9 cellular contexts compared by ENCODE assay signal in the genomic region with DNA sequence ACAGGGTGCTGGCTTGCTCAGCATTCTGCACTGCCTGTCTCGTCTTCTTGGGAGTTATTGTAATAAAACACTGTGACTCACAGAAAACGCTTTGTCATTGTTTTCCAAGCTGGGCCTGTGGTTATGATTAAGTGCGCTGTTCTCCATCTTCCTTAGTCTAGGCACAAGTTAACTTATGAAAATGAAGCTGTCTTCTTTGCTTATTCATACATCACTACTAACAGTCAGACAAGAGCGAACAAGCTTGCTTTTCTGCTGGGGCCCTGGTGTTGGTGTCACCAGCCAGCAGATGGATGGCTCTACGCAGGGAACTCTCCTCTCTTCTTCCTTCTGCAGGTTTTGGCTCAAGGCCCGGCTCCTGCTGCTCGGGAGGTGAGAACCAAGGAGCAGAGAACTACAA.
DNase-seq lines count a peak whose midpoint lies in the region; ATAC-seq and TF ChIP-seq lines count a peak whose summit lies in the region.
"Had no signal": no experiment of that assay in that cellular context is flagged by ENCODE, and none has a peak within 500 bp of the region (broad histone marks: within the 10 kb centered on the region; RNA-seq: fewer than 3 reads in every experiment).

No MANE protein-coding gene starts in this region.

- peaks cover 30% of the 10 kb centered on the region for H3K4me1 Mint-ChIP-seq in osteocyte (ENCODE audit: unreplicated experiment)
- H3K4me1 Mint-ChIP-seq in natural killer cell, result no peaks in the 10 kb centered on the region

- peak overlapping the region; percentile 84 for H3K27ac Mint-ChIP-seq in osteocyte (ENCODE audit: unreplicated experiment)
- H3K27ac Mint-ChIP-seq in natural killer cell, result no peak overlapping the region

- ATAC-seq in GM21576 (IDR thresholded peaks at IDR 0.05; ENCODE audit: unreplicated experiment), result no peak
- no peak for ATAC-seq in HG03521 (IDR thresholded peaks at IDR 0.05; ENCODE audit: unreplicated experiment)
- no peak for ATAC-seq in natural killer cell

- H3K4me3 ChIP-seq in MG63, result no peak overlapping the region
- no peak overlapping the region for H3K4me3 ChIP-seq in H7 (ENCODE audit: insufficient read depth, low read depth, low read length)

- H3K27me3 ChIP-seq in MG63 (peaks cover 2% of the 10 kb centered on the region; the same call in 1 of the 2 replicates), H7 (ENCODE audit: control insufficient read depth, insufficient read depth, low read length) (no peaks in the 10 kb centered on the region)

- H3K36me3 Mint-ChIP-seq in osteocyte (ENCODE audit: unreplicated experiment), result no peaks in the 10 kb centered on the region
- no peaks in the 10 kb centered on the region for H3K36me3 Mint-ChIP-seq in natural killer cell

- no peak for TF ChIP-seq CTCF in osteocyte (IDR thresholded peaks at IDR 0.05)
- no peak for TF ChIP-seq CTCF in natural killer cell (IDR thresholded peaks at IDR 0.05)

- H3K36me3 ChIP-seq in MG63 (no peaks in the 10 kb centered on the region), H7 (replicated peaks; ENCODE audit: control insufficient read depth, insufficient read depth, low read length) (no peaks in the 10 kb centered on the region)

- H3K4me3 Mint-ChIP-seq in osteocyte (ENCODE audit: unreplicated experiment), result no peak overlapping the region
- no peak overlapping the region for H3K4me3 Mint-ChIP-seq in natural killer cell

- DNase-seq in DMS79 treated with DMSO at 0.1 percent for 48 hours (lab: John Stamatoyannopoulos, UW) (peak; percentile 9), MG63 (peak; percentile 50), cerebellar nuclear complex (lab: John Stamatoyannopoulos, UW) (peak; percentile 44 to 77), osteocyte (ENCODE audit: extremely low spot score, unreplicated experiment) (no peak), natural killer cell (no peak), H7 (no peak)
- DNase-seq: KBM-7 had no signal

- H3K9me3 Mint-ChIP-seq in osteocyte (ENCODE audit: unreplicated experiment) (no peaks in the 10 kb centered on the region), natural killer cell (peaks cover 0 to 2% of the 10 kb centered on the region in 2 donors)

- no peaks in the 10 kb centered on the region for H3K9me3 ChIP-seq in MG63

- intact Hi-C loops in natural killer cell (cut with micrococcal nuclease), result no loop called here

- H3K27me3 Mint-ChIP-seq in osteocyte (ENCODE audit: unreplicated experiment) (no peaks in the 10 kb centered on the region), natural killer cell (ENCODE audit: low read depth in 2 of 2) (peaks cover 0 to 3% of the 10 kb centered on the region in 2 donors)

Comparison
In these comparisons a context has a peak if more than half of its experiments do, and no peak if none do; other contexts are left out.
1. DNase-seq: peak in DMS79 treated with DMSO at 0.1 percent for 48 hours (single experiment), MG63 (single experiment) and cerebellar nuclear complex (2 of 2); none in osteocyte (single experiment), natural killer cell (single experiment) and H7 (single experiment).